Comparison of ENCODE assay signal across 21 cellular contexts in the genomic region with DNA sequence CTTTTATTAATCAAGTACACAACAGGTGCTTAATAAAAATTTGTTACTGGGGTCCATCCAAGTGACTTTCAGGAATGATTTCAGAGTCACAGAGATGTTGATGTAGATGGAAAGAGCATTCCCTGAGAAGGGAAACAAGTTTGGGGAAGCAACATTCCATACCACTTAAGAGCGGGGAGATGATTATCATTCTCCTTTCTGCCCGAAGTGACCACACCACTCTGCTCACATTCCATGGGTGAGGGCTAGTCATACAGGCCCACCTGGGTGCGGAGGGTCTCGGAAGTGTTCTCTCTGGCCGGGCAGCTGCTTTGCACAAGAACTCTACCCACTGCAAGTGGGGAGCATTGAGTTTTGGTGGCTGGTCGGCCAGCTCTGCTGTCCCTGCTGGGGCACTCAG.
"Had no signal": no experiment of that assay in that cellular context is flagged by ENCODE, and none has a peak within 500 bp of the region (broad histone marks: within the 10 kb centered on the region; RNA-seq: fewer than 3 reads in every experiment).

No MANE protein-coding gene starts in this region.

- H3K36me3 ChIP-seq: thyroid gland, upper lobe of right lung had no signal

- H2AFZ ChIP-seq: hepatocyte, parathyroid adenoma had no signal

- H3K4me3 ChIP-seq: hepatocyte, psoas muscle, skin epidermis, suprapubic skin, thyroid gland, upper lobe of right lung had no signal

- H3K79me2 ChIP-seq: hepatocyte had no signal

- DNase-seq: cerebellar nuclear complex; dermis blood vessel endothelial cell; head of caudate nucleus; natural killer cell; occipital lobe; psoas muscle; retina; stimulated activated CD4-positive, alpha-beta T cell treated with anti-CD3 and anti-CD28 coated beads, Interleukin-2, amount 100 ng/mL, for 24 hours; stimulated activated CD4-positive, alpha-beta T cell treated with anti-CD3 and anti-CD28 coated beads, Interleukin-4, amount 100 ng/mL, for 4 hours; stimulated activated naive CD4-positive, alpha-beta T cell; thyroid gland; upper lobe of right lung had no signal

- ATAC-seq: left lobe of liver, natural killer cell, psoas muscle, sciatic nerve, upper lobe of right lung had no signal

- H3K27ac Mint-ChIP-seq: mesothelial cell of epicardium, natural killer cell had no signal

- H3K36me3 Mint-ChIP-seq: mesothelial cell of epicardium, natural killer cell had no signal

- H3K27me3 ChIP-seq: foreskin keratinocyte, hepatocyte, suprapubic skin, thyroid gland, upper lobe of right lung had no signal

- H3K27ac ChIP-seq: foreskin keratinocyte, hepatocyte, parathyroid adenoma, psoas muscle, skin epidermis, suprapubic skin, thyroid gland, upper lobe of right lung had no signal

- H3K4me1 ChIP-seq: parathyroid adenoma, psoas muscle, suprapubic skin, upper lobe of right lung had no signal

- H3K9me3 ChIP-seq: psoas muscle, suprapubic skin, thyroid gland, upper lobe of right lung had no signal

- H3K9ac ChIP-seq: parathyroid adenoma had no signal

- H3K4me2 ChIP-seq: hepatocyte had no signal

- H3K9me3 Mint-ChIP-seq: mesothelial cell of epicardium, natural killer cell, neural crest cell had no signal

- H3K4me1 Mint-ChIP-seq: mesothelial cell of epicardium, neural crest cell had no signal

- H3K4me3 Mint-ChIP-seq: mesothelial cell of epicardium, natural killer cell, neural crest cell had no signal
